28 cellular contexts compared by ENCODE assay signal in genomic region chr5:180156141-180156540, GRCh38. TPM values are rescaled to one million over a fixed set of nuclear protein-coding genes. Genes with fewer than 3 reads are reported as not detected.
A peak's percentile ranks its signal among the peaks of the same experiment; 100 is the strongest.
DNase-seq lines count a peak whose midpoint lies in the region; ATAC-seq and TF ChIP-seq lines count a peak whose summit lies in the region.
"Had no signal": no experiment of that assay in that cellular context is flagged by ENCODE, and none has a peak within 500 bp of the region (broad histone marks: within the 10 kb centered on the region; RNA-seq: fewer than 3 reads in every experiment).

No MANE protein-coding gene starts in this region.

- POLR2A ChIA-PET in SK-N-SH (lab: Yijun Ruan, JAX) = no interaction called here

- H3K27me3 ChIP-seq in SK-N-SH (ENCODE audit: insufficient read depth) = no peaks in the 10 kb centered on the region
- H3K27me3 ChIP-seq in H7 (ENCODE audit: control insufficient read depth, insufficient read depth, low read length) = no peaks in the 10 kb centered on the region
- H3K27me3 ChIP-seq in hepatocyte = no peaks in the 10 kb centered on the region
- H3K27me3 ChIP-seq in stomach = peaks cover 0 to under 1% (median 0%) of the 10 kb centered on the region in 3 donors
- peaks cover 8% of the 10 kb centered on the region; the same call in 1 of the 2 replicates for H3K27me3 ChIP-seq in MG63
- H3K27me3 ChIP-seq: BLaER1 had no signal

- no peak overlapping the region for H2AFZ ChIP-seq in SK-N-SH (ENCODE audit: low read depth)
- no peak overlapping the region for H2AFZ ChIP-seq in hepatocyte
- H2AFZ ChIP-seq: GM23248 had no signal

- H3K27ac ChIP-seq in SK-N-SH (ENCODE audit: low read depth in 2 of 2, low read length in 1 of 2) (no peak overlapping the region), hepatocyte (no peak overlapping the region), stomach (no peak overlapping the region)
- H3K27ac ChIP-seq: BLaER1, GM23248, heart left ventricle, left lung, skin epidermis, thoracic aorta had no signal

- TF ChIP-seq POLR2A in stomach (IDR thresholded peaks at IDR 0.05) = no peak

- no peak for TF ChIP-seq CTCF in SK-N-SH (IDR thresholded peaks at IDR 0.05)
- TF ChIP-seq CTCF in hepatocyte (IDR thresholded peaks at IDR 0.05; ENCODE audit: poor library complexity) = no peak
- TF ChIP-seq CTCF in stomach (IDR thresholded peaks at IDR 0.05) = no peak

- TF ChIP-seq EP300 in SK-N-SH (IDR thresholded peaks at IDR 0.05; ENCODE audit: borderline replicate concordance in 1 of 2, low read depth in 1 of 2, low read length in 1 of 2) (no peak), stomach (IDR thresholded peaks at IDR 0.05) (no peak)

- intact Hi-C loops in stomach (cut with DNase I; ENCODE audit: low total_unique reads) = no loop called here

- H3K4me3 ChIP-seq in SK-N-SH (ENCODE audit: low read depth in 2 of 2, low read length in 1 of 2) (no peak overlapping the region), H7 (ENCODE audit: insufficient read depth, low read depth, low read length) (no peak overlapping the region), hepatocyte (no peak overlapping the region), stomach (no peak overlapping the region), MG63 (no peak overlapping the region)
- H3K4me3 ChIP-seq: BLaER1, GM23248, heart left ventricle, left lung, mucosa of descending colon, skin epidermis, thoracic aorta had no signal

- no peak overlapping the region for H3K9ac ChIP-seq in SK-N-SH
- H3K9ac ChIP-seq: BLaER1, GM23248 had no signal

- no peak for TF ChIP-seq RAD21 in SK-N-SH (IDR thresholded peaks at IDR 0.05; ENCODE audit: low read length)

- H3K9me2 ChIP-seq in SK-N-SH (no peaks in the 10 kb centered on the region), hepatocyte (replicated peaks; ENCODE audit: insufficient read depth) (no peaks in the 10 kb centered on the region)

- no peak for ATAC-seq in SK-N-SH treated with all-trans-retinoic acid at 6 μM for 48 hours
- ATAC-seq: left lung; mucosa of descending colon; Panc1; stimulated activated memory B cell treated with anti-CD40 and anti-IgM and Interleukin-4, amounts not matched to agents 10 μg/mL and 1 μg/mL and 100 μg/mL, for 72 hours had no signal

- H3K79me2 ChIP-seq in SK-N-SH (ENCODE audit: insufficient read depth) = no peaks in the 10 kb centered on the region
- no peaks in the 10 kb centered on the region for H3K79me2 ChIP-seq in hepatocyte

- H3K4me2 ChIP-seq in SK-N-SH = no peak overlapping the region
- H3K4me2 ChIP-seq in hepatocyte = no peak overlapping the region
- H3K4me2 ChIP-seq: BLaER1 had no signal

- H4K20me1 ChIP-seq in SK-N-SH (ENCODE audit: insufficient read depth) (no peaks in the 10 kb centered on the region), hepatocyte (ENCODE audit: insufficient read depth, poor library complexity, severe bottlenecking) (no peaks in the 10 kb centered on the region)
- H4K20me1 ChIP-seq: BLaER1 had no signal

- H3F3A ChIP-seq in SK-N-SH (replicated peaks; ENCODE audit: insufficient read depth) = no peaks in the 10 kb centered on the region

- peak; percentile 9 for DNase-seq in SK-N-SH
- peak; percentile 81 for DNase-seq in H7
- DNase-seq in hepatocyte (ENCODE audit: low spot score) = peak; percentile 2
- DNase-seq in stomach = peak; percentile 18
- DNase-seq in ecto neural progenitor cell (ENCODE audit: low spot score) = no peak
- no peak for DNase-seq in DMS153 treated with DMSO at 0.1 percent for 48 hours (lab: John Stamatoyannopoulos, UW; ENCODE audit: unreplicated experiment)
- no peak for DNase-seq in MG63
- DNase-seq: activated CD8-positive, alpha-beta memory T cell treated with anti-CD3 and anti-CD28 coated beads, Interleukin-2, amount 50 U/mL, for 48 hours; COR-L47; dermis blood vessel endothelial cell; GM23248; NCI-H1105; NCI-H2029 treated with DMSO at 0.1 percent for 48 hours; NCI-H226; nephron progenitor cell; NK-92 treated with Interleukin-12 subunit alpha and Interleukin-12 subunit beta, amount 100 ng/mL, for 24 hours; stimulated activated CD4-positive, alpha-beta T cell treated with anti-CD3 and anti-CD28 coated beads, Interleukin-1b, Interleukin-23, amount 100 ng/mL, for 48 hours had no signal

- 48% methylated on average over 8 of the region's 10 CpGs for WGBS in SK-N-SH (ENCODE audit: low lambda C conversion rate)
- 91% methylated on average over 10 of the region's 10 CpGs for WGBS in hepatocyte (ENCODE audit: low lambda C conversion rate, missing lambda C conversion rate)
- WGBS in stomach, 5 donors = 79 to 86% (median 84%) methylated on average over 10 of the region's 10 CpGs

- H3K36me3 ChIP-seq in SK-N-SH (replicated peaks in 1 of 2; ENCODE audit: control insufficient read depth in 1 of 2, insufficient read depth in 2 of 2, low read length in 1 of 2) (no peaks in the 10 kb centered on the region), H7 (replicated peaks; ENCODE audit: control insufficient read depth, insufficient read depth, low read length) (no peaks in the 10 kb centered on the region), hepatocyte (replicated peaks; ENCODE audit: insufficient read depth, low read depth) (no peaks in the 10 kb centered on the region), stomach (no peaks in the 10 kb centered on the region), MG63 (no peaks in the 10 kb centered on the region)
- H3K36me3 ChIP-seq: BLaER1, heart left ventricle, left lung, thoracic aorta had no signal

- no peaks in the 10 kb centered on the region; a peak in 1 of 4 replicates for H3K4me1 ChIP-seq in SK-N-SH (ENCODE audit: control insufficient read depth in 1 of 2, insufficient read depth in 2 of 2, low read depth in 1 of 2, low read length in 1 of 2)
- H3K4me1 ChIP-seq in hepatocyte (ENCODE audit: insufficient read depth) = no peaks in the 10 kb centered on the region
- no peaks in the 10 kb centered on the region for H3K4me1 ChIP-seq in stomach

- H3K9me3 ChIP-seq in SK-N-SH (no peaks in the 10 kb centered on the region), hepatocyte (ENCODE audit: low read depth) (no peaks in the 10 kb centered on the region), stomach (peaks cover 0 to 9% (median 0%) of the 10 kb centered on the region in 4 donors), MG63 (peaks cover 2% of the 10 kb centered on the region; the same call in 1 of the 2 replicates)
- H3K9me3 ChIP-seq: BLaER1, left lung, mucosa of descending colon, thoracic aorta had no signal

- CTCF ChIA-PET in SK-N-SH (lab: Yijun Ruan, JAX) = no interaction called here

TF ChIP-seq in SK-N-SH, 30 proteins besides CTCF, POLR2A, EP300 and RAD21:
- no peak for TF ChIP-seq YY1 (IDR thresholded peaks at IDR 0.05; ENCODE audit: low read depth)
- TF ChIP-seq RXRA (IDR thresholded peaks at IDR 0.05; ENCODE audit: borderline replicate concordance, low read depth) = no peak

TF ChIP-seq in SK-N-SH treated with all-trans-retinoic acid at 6 μM for 48 hours, 23 proteins besides CTCF, POLR2A, EP300 and RAD21 (continues in another document):
- no peak for TF ChIP-seq CSDC2 (CRISPR knock-in tag; IDR thresholded peaks at IDR 0.05)
- TF ChIP-seq TCF4 (CRISPR knock-in tag; IDR thresholded peaks at IDR 0.05; ENCODE audit: borderline replicate concordance) = no peak
- no peak for TF ChIP-seq ZFP30 (CRISPR knock-in tag; IDR thresholded peaks at IDR 0.05)
- no peak for TF ChIP-seq ZC3H10 (CRISPR knock-in tag; IDR thresholded peaks at IDR 0.05)
- no peak for TF ChIP-seq ZNF70 (CRISPR knock-in tag; IDR thresholded peaks at IDR 0.05)
- no peak for TF ChIP-seq OSR1 (CRISPR knock-in tag; IDR thresholded peaks at IDR 0.05)
- TF ChIP-seq ZNF565 (CRISPR knock-in tag; conservative IDR thresholded peaks at IDR 0.05; ENCODE audit: low read depth) = no peak
- TF ChIP-seq PATZ1 (CRISPR knock-in tag; IDR thresholded peaks at IDR 0.05; ENCODE audit: borderline replicate concordance) = no peak
- no peak for TF ChIP-seq POU6F1 (CRISPR knock-in tag; IDR thresholded peaks at IDR 0.05; ENCODE audit: borderline replicate concordance, low read depth)
- TF ChIP-seq BACH2 (CRISPR knock-in tag; IDR thresholded peaks at IDR 0.05; ENCODE audit: borderline replicate concordance) = no peak
- TF ChIP-seq ESRRG (CRISPR knock-in tag; IDR thresholded peaks at IDR 0.05) = no peak
- no peak for TF ChIP-seq ARNTL (CRISPR knock-in tag; IDR thresholded peaks at IDR 0.05; ENCODE audit: borderline replicate concordance, low read depth)

RNA-seq across cellular contexts. Expression of gene RASGEF1C, which starts 52.9 kb away (rescaled TPM):
- polyA plus RNA-seq in SK-N-SH (2012; rRNA removed) (not detected in 2 replicates), hepatocyte (not detected in 2 replicates), stomach (under 1 TPM in 2 of 3 donors, not detected in 1; 0.20 to 0.25 TPM)
- not detected in 2 replicates for polyA plus RNA-seq in SK-N-SH (2012; cell fraction: cytosol; rRNA removed)
- not detected in 2 replicates for polyA plus RNA-seq in SK-N-SH (2012; cell fraction: nucleus; rRNA removed)
- 0.78 and 1.4 TPM in 2 replicates for total RNA-seq in H7 (2014; rRNA removed; shearing (Covaris generic))
- total RNA-seq in hepatocyte (not detected in 2 replicates), stomach (1 to 10 TPM in 2 of 5 donors, not detected in 3; 1.5 to 6.8 TPM)
- total RNA-seq in MG63 (2014; rRNA removed; shearing (Covaris generic); ENCODE audit: low replicate concordance) = not detected in 2 replicates
- total RNA-seq: dermis blood vessel endothelial cell; endothelial cell of umbilical vein; GM23248; left lung; T-helper 2 cell treated with Interferon-gamma antibody and Interleukin-4, amounts not matched to agents 100 ng/mL and 5 ng/mL, for 36 hours; thoracic aorta had no signal
- polyA plus RNA-seq: endothelial cell of umbilical vein, GM23248 had no signal

Comparison
In these comparisons a context has a peak if more than half of its experiments do, and no peak if none do; other contexts are left out.
1. DNase-seq: peak in SK-N-SH (single experiment), H7 (single experiment), hepatocyte (single experiment) and stomach (single experiment); none in ecto neural progenitor cell (single experiment), DMS153 treated with DMSO at 0.1 percent for 48 hours (single experiment) and MG63 (single experiment).